In the genomic region with DNA sequence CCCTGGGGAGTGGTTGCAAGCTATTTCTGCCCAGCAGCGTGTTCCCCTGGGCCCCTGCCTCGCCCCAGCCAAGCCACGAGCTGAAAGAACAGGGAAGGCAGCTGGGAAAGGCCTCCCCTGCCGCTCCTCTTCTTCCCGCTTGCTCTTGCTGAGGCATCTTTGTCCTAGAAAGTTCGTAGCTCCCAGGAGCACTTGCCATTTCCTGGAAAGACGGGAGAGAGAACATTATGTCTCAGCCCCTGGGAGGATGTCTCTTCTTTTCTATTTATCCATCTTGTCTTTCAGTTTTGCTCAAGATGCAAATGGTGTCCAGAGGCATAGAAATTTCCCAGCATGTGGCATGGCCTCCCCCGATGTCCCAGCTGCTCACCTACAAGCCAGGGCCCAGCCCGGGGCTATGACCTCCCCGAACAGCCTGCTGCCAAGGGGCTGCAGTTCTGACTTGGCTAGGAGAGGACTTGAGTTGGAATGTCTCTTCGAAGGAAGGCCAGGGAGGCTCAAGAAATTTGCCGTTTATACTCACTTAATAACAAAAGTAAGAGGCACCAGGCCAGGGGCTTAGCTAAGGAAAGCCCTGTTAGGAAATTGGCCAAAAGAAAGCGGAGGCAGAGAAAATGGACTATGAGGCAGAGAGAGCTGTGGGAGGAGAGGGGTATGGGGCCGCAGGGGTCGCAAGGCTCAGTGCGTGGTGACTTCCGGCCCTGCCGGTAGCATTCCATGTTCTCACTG, we compare ENCODE assay signal across 11 cellular contexts.
DNase-seq lines count a peak whose midpoint lies in the region; ATAC-seq, FAIRE-seq and TF ChIP-seq lines count a peak whose summit lies in the region.
"Had no signal": no experiment of that assay in that cellular context is flagged by ENCODE, and none has a peak within 500 bp of the region (broad histone marks: within the 10 kb centered on the region; RNA-seq: fewer than 3 reads in every experiment).

No MANE protein-coding gene starts in this region.

- DNase-seq in A549 (ENCODE audit: low read depth in 1 of 2, low spot score in 1 of 2): no peak
- peak; percentile 39 for DNase-seq in astrocyte of the spinal cord (ENCODE audit: low read depth, low spot score)
- peak; percentile 63 for DNase-seq in left cardiac atrium
- DNase-seq in trophoblast cell: no peak
- DNase-seq in activated CD4-positive, CD25-positive, alpha-beta regulatory T cell (lab: John Stamatoyannopoulos, UW): no peak
- no peak for DNase-seq in activated CD4-positive, alpha-beta T cell treated with anti-CD3 and anti-CD28 coated beads for 36 hours
- DNase-seq: activated CD4-positive, alpha-beta T cell treated with anti-CD3 and anti-CD28 coated beads for 48 hours; natural killer cell; NCI-H446 treated with DMSO at 0.1 percent for 48 hours had no signal

- H2BK12ac ChIP-seq in trophoblast cell (ENCODE audit: low read length): no peak overlapping the region

- no peak overlapping the region for H4K12ac ChIP-seq in trophoblast cell (ENCODE audit: low read depth, low read length)

- H3K27ac Mint-ChIP-seq in activated CD4-positive, alpha-beta T cell treated with anti-CD3 and anti-CD28 coated beads for 36 hours: no peak overlapping the region
- H3K27ac Mint-ChIP-seq: natural killer cell had no signal

- no peaks in the 10 kb centered on the region for H3K9me3 ChIP-seq in A549
- H3K9me3 ChIP-seq in parathyroid adenoma (ENCODE audit: control insufficient read depth, low read length): no peaks in the 10 kb centered on the region
- H3K9me3 ChIP-seq in trophoblast cell (ENCODE audit: insufficient read depth, low read depth, low read length): peaks cover 4% of the 10 kb centered on the region

- no peak overlapping the region for H4K8ac ChIP-seq in trophoblast cell (ENCODE audit: low read depth, low read length)

- no peak for FAIRE-seq in A549 (lab: Jason Lieb, UNC)

- no peaks in the 10 kb centered on the region for H3K79me2 ChIP-seq in parathyroid adenoma
- peaks cover 2% of the 10 kb centered on the region for H3K79me2 ChIP-seq in trophoblast cell (ENCODE audit: control insufficient read depth, insufficient read depth, low read length, poor library complexity)

- TF ChIP-seq CTCF in A549 (IDR thresholded peaks at IDR 0.05) (no peak), astrocyte of the spinal cord (IDR thresholded peaks at IDR 0.05; ENCODE audit: low read depth, low read length) (no peak), parathyroid adenoma (IDR thresholded peaks at IDR 0.05) (no peak)

- H3K23ac ChIP-seq in trophoblast cell (ENCODE audit: low read length): no peak overlapping the region

- H2BK120ac ChIP-seq in trophoblast cell (ENCODE audit: insufficient read depth, low read length, poor library complexity): no peak overlapping the region

- intact Hi-C loops in left cardiac atrium (cut with DNase I): no loop called here
- intact Hi-C loops in activated CD4-positive, alpha-beta T cell treated with anti-CD3 and anti-CD28 coated beads for 36 hours (cut with DNase I, micrococcal nuclease): no loop called here

- H3K18ac ChIP-seq in trophoblast cell (ENCODE audit: low read length): no peak overlapping the region

- no peaks in the 10 kb centered on the region for H3K36me3 ChIP-seq in parathyroid adenoma (ENCODE audit: control insufficient read depth, insufficient read depth, low read length)
- H3K36me3 ChIP-seq in trophoblast cell (ENCODE audit: control insufficient read depth in 1 of 2, insufficient read depth in 2 of 2, low read length in 2 of 2): no peaks in the 10 kb centered on the region

- TF ChIP-seq EP300 in A549 (IDR thresholded peaks at IDR 0.05): no peak

- no peaks in the 10 kb centered on the region for H3K36me3 Mint-ChIP-seq in activated CD4-positive, alpha-beta T cell treated with anti-CD3 and anti-CD28 coated beads for 36 hours (ENCODE audit: low read depth)
- H3K36me3 Mint-ChIP-seq: natural killer cell had no signal

- H3K9me3 Mint-ChIP-seq in activated CD4-positive, alpha-beta T cell treated with anti-CD3 and anti-CD28 coated beads for 36 hours (ENCODE audit: low read depth): no peaks in the 10 kb centered on the region
- H3K9me3 Mint-ChIP-seq: natural killer cell had no signal

- 88% methylated on average over 18 of the region's 18 CpGs for WGBS in A549 (ENCODE audit: missing lambda C conversion rate)
- no CpG with 5 or more reads among the region's 18 CpGs for WGBS in trophoblast cell (ENCODE audit: extremely low coverage, insufficient coverage, insufficient read length)

- no peak overlapping the region for H2AFZ ChIP-seq in parathyroid adenoma
- H2AFZ ChIP-seq in trophoblast cell (ENCODE audit: insufficient read depth, low read length, poor library complexity): no peak overlapping the region

- H3K79me1 ChIP-seq in trophoblast cell (ENCODE audit: low read length): peaks cover 4% of the 10 kb centered on the region

- H3K4me1 Mint-ChIP-seq in activated CD4-positive, alpha-beta T cell treated with anti-CD3 and anti-CD28 coated beads for 36 hours: no peaks in the 10 kb centered on the region
- H3K4me1 Mint-ChIP-seq: natural killer cell had no signal

- no peak for TF ChIP-seq RAD21 in A549 (conservative IDR thresholded peaks at IDR 0.05 in 1 of 2, IDR thresholded peaks at IDR 0.05 in 1 of 2)

- POLR2A ChIA-PET in A549 (lab: Yijun Ruan, JAX): no interaction called here
- POLR2A ChIA-PET in activated CD4-positive, alpha-beta T cell treated with anti-CD3 and anti-CD28 coated beads for 36 hours (lab: Charles Lee): no interaction called here

- no peak overlapping the region for H2AK5ac ChIP-seq in trophoblast cell (ENCODE audit: low read length)

- TF ChIP-seq POLR2A in A549 (IDR thresholded peaks at IDR 0.05; ENCODE audit: low read length): no peak

- peak overlapping the region; percentile 45 to 83; a peak in 4 of 6 replicates for H3K27ac ChIP-seq in A549
- H3K27ac ChIP-seq in parathyroid adenoma: peak overlapping the region; percentile 66
- no peak overlapping the region for H3K27ac ChIP-seq in trophoblast cell (ENCODE audit: low read depth, low read length)

- H3K4me3 ChIP-seq in A549: no peak overlapping the region
- no peak overlapping the region for H3K4me3 ChIP-seq in astrocyte of the spinal cord (ENCODE audit: low read depth, low read length)
- H3K4me3 ChIP-seq in parathyroid adenoma (ENCODE audit: low read depth, low read length): no peak overlapping the region
- no peak overlapping the region for H3K4me3 ChIP-seq in trophoblast cell (ENCODE audit: low read depth, low read length)

- H3K4me1 ChIP-seq in A549: peaks cover 43% of the 10 kb centered on the region
- H3K4me1 ChIP-seq in parathyroid adenoma: peaks cover 4% of the 10 kb centered on the region
- peaks cover 2 to 3% of the 10 kb centered on the region in 2 experiments for H3K4me1 ChIP-seq in trophoblast cell (ENCODE audit: control insufficient read depth in 1 of 2, insufficient read depth in 2 of 2, low read length in 2 of 2)

- H3K27me3 Mint-ChIP-seq in activated CD4-positive, alpha-beta T cell treated with anti-CD3 and anti-CD28 coated beads for 36 hours: peaks cover 15% of the 10 kb centered on the region

- H3K4ac ChIP-seq in trophoblast cell (ENCODE audit: low read depth, low read length): no peak overlapping the region

- H3K4me3 Mint-ChIP-seq in activated CD4-positive, alpha-beta T cell treated with anti-CD3 and anti-CD28 coated beads for 36 hours: no peak overlapping the region
- H3K4me3 Mint-ChIP-seq: natural killer cell had no signal

- in situ Hi-C loops in astrocyte of the spinal cord (cut with HindIII; ENCODE audit: low sequenced_read_pairs): no loop called here

- no peak for ATAC-seq in A549
- ATAC-seq in left cardiac atrium: peak in 1 of 2 donors; percentile 15
- no peak for ATAC-seq in activated CD4-positive, alpha-beta T cell treated with anti-CD3 and anti-CD28 coated beads for 36 hours
- no peak for ATAC-seq in HG03378 (IDR thresholded peaks at IDR 0.05; ENCODE audit: unreplicated experiment)
- ATAC-seq: natural killer cell had no signal

- H3K4me2 ChIP-seq in A549: no peak overlapping the region
- H3K4me2 ChIP-seq in parathyroid adenoma (ENCODE audit: low read length): no peak overlapping the region
- no peak overlapping the region for H3K4me2 ChIP-seq in trophoblast cell (ENCODE audit: low read length)

- no peaks in the 10 kb centered on the region for H3K27me3 ChIP-seq in parathyroid adenoma (ENCODE audit: control insufficient read depth, insufficient read depth, low read length)
- no peaks in the 10 kb centered on the region for H3K27me3 ChIP-seq in trophoblast cell (ENCODE audit: insufficient read depth, low read length)

- H2BK5ac ChIP-seq in trophoblast cell (ENCODE audit: low read depth, low read length, poor library complexity): no peak overlapping the region

- H3K14ac ChIP-seq in trophoblast cell (ENCODE audit: low read length): no peak overlapping the region

- CTCF ChIA-PET in A549 (lab: Yijun Ruan, JAX): interaction anchor here (0.7 to 8.2 kb wide), 8 partner anchors 11 to 49 kb away, joined by 3 to 74 read pairs (median 3); no protein-coding TSS in a partner anchor
- CTCF ChIA-PET in activated CD4-positive, alpha-beta T cell treated with anti-CD3 and anti-CD28 coated beads for 36 hours (lab: Charles Lee): interaction anchor here (2.9 kb wide), 1 partner anchor 27 kb away, joined by 9 read pairs; no protein-coding TSS in a partner anchor

- no peak overlapping the region for H3K9ac ChIP-seq in parathyroid adenoma
- no peak overlapping the region for H3K9ac ChIP-seq in trophoblast cell (ENCODE audit: low read length)

- no peak overlapping the region for H4K91ac ChIP-seq in trophoblast cell (ENCODE audit: low read depth, low read length)

TF ChIP-seq in A549, 52 proteins besides CTCF, POLR2A, EP300 and RAD21 (continues in another document):
- TF ChIP-seq MYC (IDR thresholded peaks at IDR 0.05; ENCODE audit: borderline replicate concordance, low read length) (no peak), HOXB13 (CRISPR knock-in tag; IDR thresholded peaks at IDR 0.05; ENCODE audit: low read depth) (no peak), ZSCAN20 (CRISPR knock-in tag; IDR thresholded peaks at IDR 0.05) (no peak), ESRRA (IDR thresholded peaks at IDR 0.05; ENCODE audit: borderline replicate concordance, low read length) (no peak), ZNF302 (CRISPR knock-in tag; IDR thresholded peaks at IDR 0.05) (no peak)
- TF ChIP-seq, protein P1, sequence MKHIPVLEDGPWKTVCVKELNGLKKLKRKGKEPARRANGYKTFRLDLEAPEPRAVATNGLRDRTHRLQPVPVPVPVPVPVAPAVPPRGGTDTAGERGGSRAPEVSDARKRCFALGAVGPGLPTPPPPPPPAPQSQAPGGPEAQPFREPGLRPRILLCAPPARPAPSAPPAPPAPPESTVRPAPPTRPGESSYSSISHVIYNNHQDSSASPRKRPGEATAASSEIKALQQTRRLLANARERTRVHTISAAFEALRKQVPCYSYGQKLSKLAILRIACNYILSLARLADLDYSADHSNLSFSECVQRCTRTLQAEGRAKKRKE (CRISPR knock-in tag; IDR thresholded peaks at IDR 0.05; ENCODE audit: low read depth): no peak
- TF ChIP-seq, protein P2, sequence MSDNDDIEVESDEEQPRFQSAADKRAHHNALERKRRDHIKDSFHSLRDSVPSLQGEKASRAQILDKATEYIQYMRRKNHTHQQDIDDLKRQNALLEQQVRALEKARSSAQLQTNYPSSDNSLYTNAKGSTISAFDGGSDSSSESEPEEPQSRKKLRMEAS (IDR thresholded peaks at IDR 0.05): no peak

Comparison
In these comparisons a context has a peak if more than half of its experiments do, and no peak if none do; other contexts are left out.
1. DNase-seq: peak in astrocyte of the spinal cord (single experiment) and left cardiac atrium (single experiment); none in A549 (0 of 2), trophoblast cell (0 of 2), activated CD4-positive, CD25-positive, alpha-beta regulatory T cell (0 of 4) and activated CD4-positive, alpha-beta T cell treated with anti-CD3 and anti-CD28 coated beads for 36 hours (single experiment).